In the genomic region with DNA sequence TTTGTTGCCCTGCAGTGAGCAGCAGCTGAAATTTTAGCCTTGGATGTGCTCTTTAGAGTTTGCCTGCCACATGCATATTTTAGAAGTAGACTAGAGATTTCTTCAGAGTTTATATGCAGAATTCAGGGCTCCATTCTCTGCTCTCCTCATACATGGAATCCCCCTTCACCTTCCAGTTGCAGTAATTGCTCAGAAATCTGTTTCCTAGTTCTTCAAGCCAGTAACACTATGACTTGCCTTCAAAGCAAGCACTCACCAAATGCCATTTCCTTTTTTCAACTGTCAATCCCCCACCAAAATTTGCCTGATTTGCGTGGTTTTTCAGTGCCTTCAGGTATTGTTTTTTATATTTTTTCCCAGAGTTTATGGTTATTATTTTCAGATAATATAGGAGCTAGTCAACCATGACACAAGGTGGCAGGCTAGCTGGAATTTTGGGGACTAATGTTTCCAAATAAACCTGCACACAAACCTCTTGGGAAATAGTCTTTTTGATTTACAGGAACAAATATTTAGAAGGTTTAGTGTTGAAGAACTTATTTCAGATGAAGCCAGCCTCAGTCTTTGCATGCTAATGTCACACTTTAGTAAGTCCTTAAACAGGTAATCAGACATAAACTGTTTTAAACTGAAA, we compare ENCODE assay signal across 1 cellular context.
TF ChIP-seq lines count a peak whose summit lies in the region.

No MANE protein-coding gene starts in this region.

TF ChIP-seq in GM12878, 131 proteins besides CTCF, POLR2A, EP300 and RAD21 (continued from another document):
- TF ChIP-seq, protein P1, sequence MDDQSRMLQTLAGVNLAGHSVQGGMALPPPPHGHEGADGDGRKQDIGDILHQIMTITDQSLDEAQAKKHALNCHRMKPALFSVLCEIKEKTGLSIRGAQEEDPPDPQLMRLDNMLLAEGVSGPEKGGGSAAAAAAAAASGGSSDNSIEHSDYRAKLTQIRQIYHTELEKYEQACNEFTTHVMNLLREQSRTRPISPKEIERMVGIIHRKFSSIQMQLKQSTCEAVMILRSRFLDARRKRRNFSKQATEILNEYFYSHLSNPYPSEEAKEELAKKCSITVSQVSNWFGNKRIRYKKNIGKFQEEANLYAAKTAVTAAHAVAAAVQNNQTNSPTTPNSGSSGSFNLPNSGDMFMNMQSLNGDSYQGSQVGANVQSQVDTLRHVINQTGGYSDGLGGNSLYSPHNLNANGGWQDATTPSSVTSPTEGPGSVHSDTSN (IDR thresholded peaks at IDR 0.05; ENCODE audit: insufficient replicate concordance, low read depth, low read length) = no peak
- TF ChIP-seq HDGF (IDR thresholded peaks at IDR 0.05) (no peak), CREB1 (IDR thresholded peaks at IDR 0.05; ENCODE audit: low read depth) (no peak), PAX8 (IDR thresholded peaks at IDR 0.05) (no peak), KLF5 (IDR thresholded peaks at IDR 0.05; ENCODE audit: partially characterized antibody) (no peak), BCL11A (IDR thresholded peaks at IDR 0.05; ENCODE audit: low read depth, low read length) (peak; percentile 86), SREBF2 (IDR thresholded peaks at IDR 0.05; ENCODE audit: low read length) (no peak), IKZF1 (conservative IDR thresholded peaks at IDR 0.05) (peak; percentile 36; the same call in 1 of the 2 replicates), CHD2 (IDR thresholded peaks at IDR 0.05; ENCODE audit: borderline replicate concordance, low read depth, low read length) (no peak), BRCA1 (IDR thresholded peaks at IDR 0.05; ENCODE audit: low read depth, low read length) (no peak), CBX5 (IDR thresholded peaks at IDR 0.05; ENCODE audit: low read depth) (no peak), TAF1 (IDR thresholded peaks at IDR 0.05; ENCODE audit: borderline replicate concordance, low read depth, low read length) (no peak), PML (IDR thresholded peaks at IDR 0.05; ENCODE audit: low read length) (no peak), MEF2B (IDR thresholded peaks at IDR 0.05; ENCODE audit: partially characterized antibody, poor library complexity, severe bottlenecking) (no peak), BMI1 (IDR thresholded peaks at IDR 0.05; ENCODE audit: borderline replicate concordance) (no peak), HDAC6 (IDR thresholded peaks at IDR 0.05; ENCODE audit: unreplicated experiment) (no peak), DPF2 (IDR thresholded peaks at IDR 0.05) (no peak), SPI1 (IDR thresholded peaks at IDR 0.05; ENCODE audit: borderline replicate concordance, insufficient read depth, low read depth, low read length) (peak; percentile 79; the same call in 1 of the 2 replicates), POU2F2 (IDR thresholded peaks at IDR 0.05; ENCODE audit: borderline replicate concordance, low read depth, low read length) (peak; percentile 80; the same call in 2 of the 3 replicates), NR2C1 (IDR thresholded peaks at IDR 0.05) (no peak)
- TF ChIP-seq, protein P2, sequence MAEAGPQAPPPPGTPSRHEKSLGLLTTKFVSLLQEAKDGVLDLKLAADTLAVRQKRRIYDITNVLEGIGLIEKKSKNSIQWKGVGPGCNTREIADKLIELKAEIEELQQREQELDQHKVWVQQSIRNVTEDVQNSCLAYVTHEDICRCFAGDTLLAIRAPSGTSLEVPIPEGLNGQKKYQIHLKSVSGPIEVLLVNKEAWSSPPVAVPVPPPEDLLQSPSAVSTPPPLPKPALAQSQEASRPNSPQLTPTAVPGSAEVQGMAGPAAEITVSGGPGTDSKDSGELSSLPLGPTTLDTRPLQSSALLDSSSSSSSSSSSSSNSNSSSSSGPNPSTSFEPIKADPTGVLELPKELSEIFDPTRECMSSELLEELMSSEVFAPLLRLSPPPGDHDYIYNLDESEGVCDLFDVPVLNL (IDR thresholded peaks at IDR 0.05; ENCODE audit: low read depth, low read length) = no peak
- TF ChIP-seq, protein P3, sequence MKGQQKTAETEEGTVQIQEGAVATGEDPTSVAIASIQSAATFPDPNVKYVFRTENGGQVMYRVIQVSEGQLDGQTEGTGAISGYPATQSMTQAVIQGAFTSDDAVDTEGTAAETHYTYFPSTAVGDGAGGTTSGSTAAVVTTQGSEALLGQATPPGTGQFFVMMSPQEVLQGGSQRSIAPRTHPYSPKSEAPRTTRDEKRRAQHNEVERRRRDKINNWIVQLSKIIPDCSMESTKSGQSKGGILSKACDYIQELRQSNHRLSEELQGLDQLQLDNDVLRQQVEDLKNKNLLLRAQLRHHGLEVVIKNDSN (IDR thresholded peaks at IDR 0.05; ENCODE audit: borderline replicate concordance, extremely low read length, insufficient read depth, low read depth, low read length) = no peak
- TF ChIP-seq, protein P4, sequence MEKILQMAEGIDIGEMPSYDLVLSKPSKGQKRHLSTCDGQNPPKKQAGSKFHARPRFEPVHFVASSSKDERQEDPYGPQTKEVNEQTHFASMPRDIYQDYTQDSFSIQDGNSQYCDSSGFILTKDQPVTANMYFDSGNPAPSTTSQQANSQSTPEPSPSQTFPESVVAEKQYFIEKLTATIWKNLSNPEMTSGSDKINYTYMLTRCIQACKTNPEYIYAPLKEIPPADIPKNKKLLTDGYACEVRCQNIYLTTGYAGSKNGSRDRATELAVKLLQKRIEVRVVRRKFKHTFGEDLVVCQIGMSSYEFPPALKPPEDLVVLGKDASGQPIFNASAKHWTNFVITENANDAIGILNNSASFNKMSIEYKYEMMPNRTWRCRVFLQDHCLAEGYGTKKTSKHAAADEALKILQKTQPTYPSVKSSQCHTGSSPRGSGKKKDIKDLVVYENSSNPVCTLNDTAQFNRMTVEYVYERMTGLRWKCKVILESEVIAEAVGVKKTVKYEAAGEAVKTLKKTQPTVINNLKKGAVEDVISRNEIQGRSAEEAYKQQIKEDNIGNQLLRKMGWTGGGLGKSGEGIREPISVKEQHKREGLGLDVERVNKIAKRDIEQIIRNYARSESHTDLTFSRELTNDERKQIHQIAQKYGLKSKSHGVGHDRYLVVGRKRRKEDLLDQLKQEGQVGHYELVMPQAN (conservative IDR thresholded peaks at IDR 0.05) = no peak
